24 cellular contexts compared by ENCODE assay signal in genomic region chr4:158970786-158971185, GRCh38.
"Had no signal": no experiment of that assay in that cellular context is flagged by ENCODE, and none has a peak within 500 bp of the region (broad histone marks: within the 10 kb centered on the region; RNA-seq: fewer than 3 reads in every experiment).

No MANE protein-coding gene starts in this region.

- DNase-seq: colonic mucosa; dermis blood vessel endothelial cell; effector CD4-positive, alpha-beta T cell; endodermal cell; erythroblast; foreskin keratinocyte; left cardiac atrium; left ventricle myocardium inferior; lower lobe of right lung; nucleus accumbens; ovary; sigmoid colon; stimulated activated CD4-positive, alpha-beta T cell treated with anti-CD3 and anti-CD28 coated beads, Interleukin-2, amount 100 ng/mL, for 24 hours; stimulated activated CD4-positive, alpha-beta T cell treated with anti-CD3 and anti-CD28 coated beads, Interleukin-4, amount 100 ng/mL, for 4 hours; stimulated activated naive B cell treated with anti-CD40 and anti-IgM and Interleukin-4, amounts not matched to agents 10 μg/mL and 1 μg/mL and 100 μg/mL, for 72 hours; stimulated activated naive CD8-positive, alpha-beta T cell treated with anti-CD3 and anti-CD28 coated beads, Interleukin-15, amount 100 ng/mL, for 72 hours; transverse colon had no signal

- H3K27me3 ChIP-seq: colonic mucosa, foreskin keratinocyte, hepatocyte, ovary, right atrium auricular region, sigmoid colon, transverse colon had no signal

- H3K4me3 Mint-ChIP-seq: endodermal cell; memory B cell; mesothelial cell of epicardium; natural killer cell treated with Interleukin-12 subunit alpha and Interleukin-12 subunit beta and Interleukin-15 and Interleukin-18, amount 100 ng/mL, for 72 hours; stimulated activated naive B cell treated with anti-CD40 and anti-IgM and Interleukin-4, amounts not matched to agents 10 μg/mL and 1 μg/mL and 100 μg/mL, for 72 hours; stimulated activated naive CD8-positive, alpha-beta T cell treated with anti-CD3 and anti-CD28 coated beads, Interleukin-15, amount 100 ng/mL, for 72 hours had no signal

- H3K4me1 Mint-ChIP-seq: endodermal cell; memory B cell; stimulated activated naive B cell treated with anti-CD40 and anti-IgM and Interleukin-4, amounts not matched to agents 10 μg/mL and 1 μg/mL and 100 μg/mL, for 72 hours; stimulated activated naive CD8-positive, alpha-beta T cell treated with anti-CD3 and anti-CD28 coated beads, Interleukin-15, amount 100 ng/mL, for 72 hours had no signal

- H3K4me1 ChIP-seq: colonic mucosa, foreskin keratinocyte, left ventricle myocardium inferior, lower lobe of right lung, right atrium auricular region, sigmoid colon, transverse colon had no signal

- H3K27me3 Mint-ChIP-seq: memory B cell; natural killer cell treated with Interleukin-12 subunit alpha and Interleukin-12 subunit beta and Interleukin-15 and Interleukin-18, amount 100 ng/mL, for 72 hours; stimulated activated naive B cell treated with anti-CD40 and anti-IgM and Interleukin-4, amounts not matched to agents 10 μg/mL and 1 μg/mL and 100 μg/mL, for 72 hours; stimulated activated naive CD8-positive, alpha-beta T cell treated with anti-CD3 and anti-CD28 coated beads, Interleukin-15, amount 100 ng/mL, for 72 hours had no signal

- H2AFZ ChIP-seq: hepatocyte had no signal

- H3K27ac Mint-ChIP-seq: endodermal cell; memory B cell; mesothelial cell of epicardium; natural killer cell treated with Interleukin-12 subunit alpha and Interleukin-12 subunit beta and Interleukin-15 and Interleukin-18, amount 100 ng/mL, for 72 hours; stimulated activated naive B cell treated with anti-CD40 and anti-IgM and Interleukin-4, amounts not matched to agents 10 μg/mL and 1 μg/mL and 100 μg/mL, for 72 hours; stimulated activated naive CD8-positive, alpha-beta T cell treated with anti-CD3 and anti-CD28 coated beads, Interleukin-15, amount 100 ng/mL, for 72 hours had no signal

- H3K9me3 Mint-ChIP-seq: endodermal cell; memory B cell; mesothelial cell of epicardium; natural killer cell treated with Interleukin-12 subunit alpha and Interleukin-12 subunit beta and Interleukin-15 and Interleukin-18, amount 100 ng/mL, for 72 hours; stimulated activated naive B cell treated with anti-CD40 and anti-IgM and Interleukin-4, amounts not matched to agents 10 μg/mL and 1 μg/mL and 100 μg/mL, for 72 hours; stimulated activated naive CD8-positive, alpha-beta T cell treated with anti-CD3 and anti-CD28 coated beads, Interleukin-15, amount 100 ng/mL, for 72 hours had no signal

- H3K27ac ChIP-seq: colonic mucosa, foreskin keratinocyte, hepatocyte, left ventricle myocardium inferior, lower lobe of right lung, ovary, right atrium auricular region, sigmoid colon, skin epidermis, thoracic aorta, transverse colon had no signal

- H3K4me3 ChIP-seq: colonic mucosa, hepatocyte, left ventricle myocardium inferior, lower lobe of right lung, ovary, right atrium auricular region, sigmoid colon, skin epidermis, thoracic aorta, transverse colon had no signal

- H3K9me3 ChIP-seq: colonic mucosa, left ventricle myocardium inferior, lower lobe of right lung, ovary, right atrium auricular region, sigmoid colon, thoracic aorta, transverse colon had no signal

- H3K4me2 ChIP-seq: hepatocyte had no signal

- H3K36me3 Mint-ChIP-seq: mesothelial cell of epicardium; natural killer cell treated with Interleukin-12 subunit alpha and Interleukin-12 subunit beta and Interleukin-15 and Interleukin-18, amount 100 ng/mL, for 72 hours; stimulated activated naive B cell treated with anti-CD40 and anti-IgM and Interleukin-4, amounts not matched to agents 10 μg/mL and 1 μg/mL and 100 μg/mL, for 72 hours had no signal

- H3K79me2 ChIP-seq: hepatocyte had no signal

- ATAC-seq: foreskin keratinocyte; left cardiac atrium; lower lobe of right lung; natural killer cell treated with Interleukin-12 subunit alpha and Interleukin-12 subunit beta and Interleukin-15 and Interleukin-18, amount 100 ng/mL, for 72 hours; stimulated activated naive B cell treated with anti-CD40 and anti-IgM and Interleukin-4, amounts not matched to agents 10 μg/mL and 1 μg/mL and 100 μg/mL, for 72 hours; stimulated activated naive CD8-positive, alpha-beta T cell treated with anti-CD3 and anti-CD28 coated beads, Interleukin-15, amount 100 ng/mL, for 72 hours had no signal

- H3K36me3 ChIP-seq: colonic mucosa, left ventricle myocardium inferior, lower lobe of right lung, ovary, right atrium auricular region, sigmoid colon, thoracic aorta, transverse colon had no signal
